Comparison of ENCODE assay signal across 8 cellular contexts in the genomic region with DNA sequence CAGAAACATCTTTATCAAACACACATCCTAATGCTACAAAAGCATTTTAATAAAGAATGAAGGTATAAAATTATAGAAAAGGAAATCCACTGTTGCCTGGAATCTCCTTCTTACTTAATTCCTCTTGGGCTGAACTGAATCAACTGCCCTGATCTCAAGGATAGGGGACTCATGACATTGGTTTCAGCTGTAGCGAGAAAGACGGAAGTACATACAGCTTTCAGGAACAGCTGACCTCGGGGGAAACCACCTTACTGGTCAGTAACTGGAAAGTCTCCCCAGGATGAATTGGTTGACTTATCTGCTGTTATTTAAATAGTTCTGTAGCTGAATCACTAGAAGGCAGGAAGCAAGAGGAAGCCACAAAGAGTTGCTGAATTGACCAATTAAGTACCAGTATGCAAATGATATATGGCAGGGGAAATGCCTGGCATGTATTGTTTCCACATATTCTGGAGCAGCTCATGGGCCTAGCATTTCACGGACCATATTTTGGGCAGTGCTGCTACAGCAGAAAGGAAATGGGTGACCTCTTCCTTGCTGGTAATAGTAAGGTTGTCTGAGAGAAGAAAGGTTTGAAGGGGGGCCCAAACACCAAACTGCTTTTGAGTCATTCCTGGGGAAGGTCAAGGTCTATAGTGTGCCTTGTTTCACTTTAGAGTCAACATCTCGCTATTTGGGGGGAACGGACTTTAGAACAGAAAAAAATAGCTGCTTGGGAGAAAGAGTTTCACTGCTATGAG. TPM values are rescaled to one million over a fixed set of nuclear protein-coding genes. Genes with fewer than 3 reads are reported as not detected.
DNase-seq lines count a peak whose midpoint lies in the region; ATAC-seq and TF ChIP-seq lines count a peak whose summit lies in the region.

No MANE protein-coding gene starts in this region.

- no peak overlapping the region for H3K23ac ChIP-seq in mesenchymal stem cell (ENCODE audit: low read length in 2 of 2)

- H3K36me3 ChIP-seq in BLaER1 (peaks cover 45% of the 10 kb centered on the region), mammary epithelial cell (ENCODE audit: insufficient read depth, low read length) (no peaks in the 10 kb centered on the region), mesenchymal stem cell (ENCODE audit: control insufficient read depth in 1 of 2, insufficient read depth in 2 of 2, low read depth in 1 of 2, low read length in 2 of 2) (peaks cover 3 to 9% of the 10 kb centered on the region in 2 experiments)

- H3K4me1 ChIP-seq in BLaER1 (peaks cover 16% of the 10 kb centered on the region), mammary epithelial cell (ENCODE audit: insufficient read depth, low read length) (peaks cover 19% of the 10 kb centered on the region), mesenchymal stem cell (ENCODE audit: control insufficient read depth, insufficient read depth, low read depth, low read length) (peaks cover 2% of the 10 kb centered on the region)

- CTCF ChIA-PET in mammary epithelial cell (lab: Charles Lee; ENCODE audit: low non-redundant PET), result interaction anchor here (0.6 to 1.1 kb wide), 3 partner anchors 8 to 1170 kb away, joined by 3 to 4 read pairs (median 3); partner anchors contain the start of gene MAP3K5

- no peak overlapping the region for H3K14ac ChIP-seq in mesenchymal stem cell (ENCODE audit: low read length in 2 of 2)

- ATAC-seq in GM18907 (IDR thresholded peaks at IDR 0.05; ENCODE audit: unreplicated experiment), result peak; percentile 97
- peak; percentile 97 for ATAC-seq in HG03064 (IDR thresholded peaks at IDR 0.05; ENCODE audit: low read depth, unreplicated experiment)

- peak overlapping the region; percentile 54 for H2BK5ac ChIP-seq in mesenchymal stem cell (ENCODE audit: low read depth, low read length, poor library complexity, severe bottlenecking)

- no peak overlapping the region for H3K27ac ChIP-seq in BLaER1
- H3K27ac ChIP-seq in mammary epithelial cell (ENCODE audit: insufficient read depth, low read depth, low read length), result peak overlapping the region; percentile 75
- peak overlapping the region; percentile 92 for H3K27ac ChIP-seq in mesenchymal stem cell (ENCODE audit: low read length, poor library complexity, severe bottlenecking)

- H3K4me3 ChIP-seq in BLaER1, result no peak overlapping the region
- H3K4me3 ChIP-seq in mammary epithelial cell (replicated peaks in 1 of 3; ENCODE audit: insufficient read depth in 1 of 3, low read depth in 2 of 3, low read length in 3 of 3), result no peak overlapping the region
- H3K4me3 ChIP-seq in mesenchymal stem cell (ENCODE audit: insufficient read depth in 1 of 2, low read depth in 1 of 2, low read length in 2 of 2), result no peak overlapping the region

- no peaks in the 10 kb centered on the region for H4K20me1 ChIP-seq in BLaER1
- no peaks in the 10 kb centered on the region for H4K20me1 ChIP-seq in mammary epithelial cell (ENCODE audit: insufficient read depth, low read length)

- H2BK12ac ChIP-seq in mesenchymal stem cell (ENCODE audit: low read length in 2 of 2), result peak overlapping the region in 1 of 2 experiments; percentile 57

- no peaks in the 10 kb centered on the region for H3K79me2 ChIP-seq in mammary epithelial cell (ENCODE audit: insufficient read depth, low read length)

- intact Hi-C loops in mammary epithelial cell (cut with micrococcal nuclease), result no loop called here

- dilution Hi-C loops in mammary epithelial cell (cut with HindIII; ENCODE audit: low sequenced_read_pairs), result no loop called here

- no peak overlapping the region for H4K91ac ChIP-seq in mesenchymal stem cell (ENCODE audit: low read length)

- peak overlapping the region in 1 of 2 experiments; percentile 10 for H3K4ac ChIP-seq in mesenchymal stem cell (ENCODE audit: low read depth in 1 of 2, low read length in 2 of 2)

- peak overlapping the region; percentile 52 for H4K8ac ChIP-seq in mesenchymal stem cell (ENCODE audit: low read length)

- no peak overlapping the region for H2AK5ac ChIP-seq in mesenchymal stem cell (ENCODE audit: low read length, severe bottlenecking)

- no peak for TF ChIP-seq CTCF in mammary epithelial cell (conservative IDR thresholded peaks at IDR 0.05 in 1 of 2, IDR thresholded peaks at IDR 0.05 in 1 of 2; ENCODE audit: extremely low read depth in 1 of 2, insufficient read depth in 1 of 2, low read depth in 1 of 2, low read length in 2 of 2)

- no peak overlapping the region for H2BK15ac ChIP-seq in mesenchymal stem cell (ENCODE audit: low read depth, poor library complexity, severe bottlenecking)

- H2AFZ ChIP-seq in mammary epithelial cell (ENCODE audit: low read depth, low read length) (peak overlapping the region; percentile 86), mesenchymal stem cell (ENCODE audit: low read depth, low read length) (no peak overlapping the region)

- peak; percentile 99 for DNase-seq in RPMI7951 (ENCODE audit: low read depth)
- DNase-seq in mammary epithelial cell, result peak; percentile 98
- peak; percentile 100 for DNase-seq in mesenchymal stem cell
- DNase-seq in DMS79 treated with DMSO at 0.1 percent for 48 hours (lab: John Stamatoyannopoulos, UW), result no peak
- DNase-seq in NCI-H187 (lab: John Stamatoyannopoulos, UW), result no peak

- no peaks in the 10 kb centered on the region for H3K27me3 ChIP-seq in BLaER1
- H3K27me3 ChIP-seq in mammary epithelial cell (ENCODE audit: insufficient read depth, low read length), result no peaks in the 10 kb centered on the region
- H3K27me3 ChIP-seq in mesenchymal stem cell (ENCODE audit: control insufficient read depth in 1 of 2, insufficient read depth in 1 of 2, low read length in 2 of 2), result no peaks in the 10 kb centered on the region

- H3K4me2 ChIP-seq in BLaER1 (peak overlapping the region; percentile 43), mammary epithelial cell (ENCODE audit: insufficient read depth, low read depth, low read length) (peak overlapping the region; percentile 43), mesenchymal stem cell (ENCODE audit: low read length, poor library complexity, severe bottlenecking) (no peak overlapping the region)

- H3K9me3 ChIP-seq in BLaER1 (peaks cover 7% of the 10 kb centered on the region), mammary epithelial cell (replicated peaks; ENCODE audit: insufficient read depth, low read length) (no peaks in the 10 kb centered on the region), mesenchymal stem cell (ENCODE audit: control insufficient read depth, low read length) (no peaks in the 10 kb centered on the region)

- H3K79me1 ChIP-seq in mesenchymal stem cell (replicated peaks; ENCODE audit: low read length, poor library complexity, severe bottlenecking), result peaks cover 9% of the 10 kb centered on the region

- in situ Hi-C loops in mammary epithelial cell (cut with MboI; ENCODE audit: low sequenced_read_pairs in 2 of 2), result no loop called here

- TSS peak; percentile 49 for BruUV-seq in mammary epithelial cell (replicated peaks; lab: Mats Ljungman, UMichigan)

- peak overlapping the region; percentile 59 for H2BK120ac ChIP-seq in mesenchymal stem cell (ENCODE audit: low read depth, low read length)

- 67% methylated on average over 6 of the region's 6 CpGs for WGBS in mammary epithelial cell (ENCODE audit: low coverage, missing lambda C conversion rate)
- WGBS in mesenchymal stem cell, result 10% methylated on average over 6 of the region's 6 CpGs

- H3K18ac ChIP-seq in mesenchymal stem cell (ENCODE audit: low read depth in 1 of 2, low read length in 2 of 2), result peak overlapping the region; percentile 55 to 82

- H3K9ac ChIP-seq in BLaER1 (no peak overlapping the region), mammary epithelial cell (ENCODE audit: insufficient read depth, low read length) (no peak overlapping the region), mesenchymal stem cell (ENCODE audit: low read length) (peak overlapping the region; percentile 77)

RNA-seq across cellular contexts. Expression of gene MAP7, which starts 43.7 kb away (rescaled TPM):
- 0.24 TPM in 1 of 2 replicates, not detected in the other for total RNA-seq in RPMI7951 (2014; rRNA removed; shearing (Covaris generic))
- total RNA-seq in mammary epithelial cell, result 10 to 100 TPM; 38.2 to 39.0 TPM
- 10.6 TPM for polyA plus RNA-seq in mammary epithelial cell
- 15.2 TPM for polyA minus RNA-seq in mammary epithelial cell
- polyA plus RNA-seq in mesenchymal stem cell (2013, experiment 1 of 2), result 0.61 TPM
- 0.55 TPM for polyA plus RNA-seq in mesenchymal stem cell (2013, experiment 2 of 2)

Comparison
In these comparisons a context has a peak if more than half of its experiments do, and no peak if none do; other contexts are left out.
1. DNase-seq: peak in RPMI7951 (single experiment), mammary epithelial cell (single experiment) and mesenchymal stem cell (single experiment); none in DMS79 treated with DMSO at 0.1 percent for 48 hours (single experiment) and NCI-H187 (0 of 2).
2. RNA of gene MAP7, which starts 43.7 kb away (total RNA-seq): 38.2 to 39.0 TPM in mammary epithelial cell; 0.24 TPM in RPMI7951; every median in the first group is over 10 times any median in the second.